Comparison of ENCODE assay signal across 2 cellular contexts in genomic region chr16:55283776-55284717, GRCh38.
A peak's percentile ranks its signal among the peaks of the same experiment; 100 is the strongest.
TF ChIP-seq lines count a peak whose summit lies in the region.

No MANE protein-coding gene starts in this region.

TF ChIP-seq in HepG2, 621 proteins besides CTCF, POLR2A, EP300 and RAD21 (continues in another document):
- TF ChIP-seq KDM5A (IDR thresholded peaks at IDR 0.05; ENCODE audit: borderline replicate concordance, low read length) (no peak), TAF15 (IDR thresholded peaks at IDR 0.05; ENCODE audit: low read depth, low read length, poor library complexity, severe bottlenecking) (no peak), SPEN (CRISPR knock-in tag; IDR thresholded peaks at IDR 0.05; ENCODE audit: low read depth) (no peak), ZNF282 (IDR thresholded peaks at IDR 0.05; ENCODE audit: partially characterized antibody) (no peak), ZHX2 (IDR thresholded peaks at IDR 0.05; ENCODE audit: low read depth) (no peak), ZHX2 (CRISPR knock-in tag; IDR thresholded peaks at IDR 0.05; ENCODE audit: borderline replicate concordance) (no peak), RNF2 (conservative IDR thresholded peaks at IDR 0.05; ENCODE audit: low read depth) (no peak)
- TF ChIP-seq, protein P1, sequence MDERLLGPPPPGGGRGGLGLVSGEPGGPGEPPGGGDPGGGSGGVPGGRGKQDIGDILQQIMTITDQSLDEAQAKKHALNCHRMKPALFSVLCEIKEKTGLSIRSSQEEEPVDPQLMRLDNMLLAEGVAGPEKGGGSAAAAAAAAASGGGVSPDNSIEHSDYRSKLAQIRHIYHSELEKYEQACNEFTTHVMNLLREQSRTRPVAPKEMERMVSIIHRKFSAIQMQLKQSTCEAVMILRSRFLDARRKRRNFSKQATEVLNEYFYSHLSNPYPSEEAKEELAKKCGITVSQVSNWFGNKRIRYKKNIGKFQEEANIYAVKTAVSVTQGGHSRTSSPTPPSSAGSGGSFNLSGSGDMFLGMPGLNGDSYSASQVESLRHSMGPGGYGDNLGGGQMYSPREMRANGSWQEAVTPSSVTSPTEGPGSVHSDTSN (CRISPR knock-in tag; IDR thresholded peaks at IDR 0.05) = no peak
- TF ChIP-seq, protein P2, sequence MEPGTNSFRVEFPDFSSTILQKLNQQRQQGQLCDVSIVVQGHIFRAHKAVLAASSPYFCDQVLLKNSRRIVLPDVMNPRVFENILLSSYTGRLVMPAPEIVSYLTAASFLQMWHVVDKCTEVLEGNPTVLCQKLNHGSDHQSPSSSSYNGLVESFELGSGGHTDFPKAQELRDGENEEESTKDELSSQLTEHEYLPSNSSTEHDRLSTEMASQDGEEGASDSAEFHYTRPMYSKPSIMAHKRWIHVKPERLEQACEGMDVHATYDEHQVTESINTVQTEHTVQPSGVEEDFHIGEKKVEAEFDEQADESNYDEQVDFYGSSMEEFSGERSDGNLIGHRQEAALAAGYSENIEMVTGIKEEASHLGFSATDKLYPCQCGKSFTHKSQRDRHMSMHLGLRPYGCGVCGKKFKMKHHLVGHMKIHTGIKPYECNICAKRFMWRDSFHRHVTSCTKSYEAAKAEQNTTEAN (CRISPR knock-in tag; conservative IDR thresholded peaks at IDR 0.05) = no peak
- TF ChIP-seq, protein P3, sequence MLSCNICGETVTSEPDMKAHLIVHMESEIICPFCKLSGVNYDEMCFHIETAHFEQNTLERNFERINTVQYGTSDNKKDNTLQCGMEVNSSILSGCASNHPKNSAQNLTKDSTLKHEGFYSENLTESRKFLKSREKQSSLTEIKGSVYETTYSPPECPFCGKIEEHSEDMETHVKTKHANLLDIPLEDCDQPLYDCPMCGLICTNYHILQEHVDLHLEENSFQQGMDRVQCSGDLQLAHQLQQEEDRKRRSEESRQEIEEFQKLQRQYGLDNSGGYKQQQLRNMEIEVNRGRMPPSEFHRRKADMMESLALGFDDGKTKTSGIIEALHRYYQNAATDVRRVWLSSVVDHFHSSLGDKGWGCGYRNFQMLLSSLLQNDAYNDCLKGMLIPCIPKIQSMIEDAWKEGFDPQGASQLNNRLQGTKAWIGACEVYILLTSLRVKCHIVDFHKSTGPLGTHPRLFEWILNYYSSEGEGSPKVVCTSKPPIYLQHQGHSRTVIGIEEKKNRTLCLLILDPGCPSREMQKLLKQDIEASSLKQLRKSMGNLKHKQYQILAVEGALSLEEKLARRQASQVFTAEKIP (CRISPR knock-in tag; IDR thresholded peaks at IDR 0.05; ENCODE audit: borderline replicate concordance) = no peak
- TF ChIP-seq, protein P4, sequence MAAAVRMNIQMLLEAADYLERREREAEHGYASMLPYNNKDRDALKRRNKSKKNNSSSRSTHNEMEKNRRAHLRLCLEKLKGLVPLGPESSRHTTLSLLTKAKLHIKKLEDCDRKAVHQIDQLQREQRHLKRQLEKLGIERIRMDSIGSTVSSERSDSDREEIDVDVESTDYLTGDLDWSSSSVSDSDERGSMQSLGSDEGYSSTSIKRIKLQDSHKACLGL (CRISPR knock-in tag; IDR thresholded peaks at IDR 0.05) = no peak

TF ChIP-seq in SK-N-SH, 30 proteins besides CTCF, POLR2A, EP300 and RAD21:
- no peak for TF ChIP-seq TAF1 (IDR thresholded peaks at IDR 0.05; ENCODE audit: borderline replicate concordance, low read depth, low read length)
- TF ChIP-seq, protein P5, sequence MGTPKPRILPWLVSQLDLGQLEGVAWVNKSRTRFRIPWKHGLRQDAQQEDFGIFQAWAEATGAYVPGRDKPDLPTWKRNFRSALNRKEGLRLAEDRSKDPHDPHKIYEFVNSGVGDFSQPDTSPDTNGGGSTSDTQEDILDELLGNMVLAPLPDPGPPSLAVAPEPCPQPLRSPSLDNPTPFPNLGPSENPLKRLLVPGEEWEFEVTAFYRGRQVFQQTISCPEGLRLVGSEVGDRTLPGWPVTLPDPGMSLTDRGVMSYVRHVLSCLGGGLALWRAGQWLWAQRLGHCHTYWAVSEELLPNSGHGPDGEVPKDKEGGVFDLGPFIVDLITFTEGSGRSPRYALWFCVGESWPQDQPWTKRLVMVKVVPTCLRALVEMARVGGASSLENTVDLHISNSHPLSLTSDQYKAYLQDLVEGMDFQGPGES (IDR thresholded peaks at IDR 0.05; ENCODE audit: low read depth, low read length) = no peak
- peak; percentile 42 for TF ChIP-seq TCF12 (IDR thresholded peaks at IDR 0.05)
- TF ChIP-seq FOXJ3 (CRISPR knock-in tag; IDR thresholded peaks at IDR 0.05) = peak; percentile 74
- peak; percentile 79 for TF ChIP-seq RCOR1 (IDR thresholded peaks at IDR 0.05; ENCODE audit: low read length)
- no peak for TF ChIP-seq YY1 (IDR thresholded peaks at IDR 0.05; ENCODE audit: low read depth)
- TF ChIP-seq GATA2 (CRISPR knock-in tag; IDR thresholded peaks at IDR 0.05) = peak; percentile 83
- TF ChIP-seq FOSL2 (IDR thresholded peaks at IDR 0.05; ENCODE audit: borderline replicate concordance, low read depth) = no peak
- TF ChIP-seq, protein P6, sequence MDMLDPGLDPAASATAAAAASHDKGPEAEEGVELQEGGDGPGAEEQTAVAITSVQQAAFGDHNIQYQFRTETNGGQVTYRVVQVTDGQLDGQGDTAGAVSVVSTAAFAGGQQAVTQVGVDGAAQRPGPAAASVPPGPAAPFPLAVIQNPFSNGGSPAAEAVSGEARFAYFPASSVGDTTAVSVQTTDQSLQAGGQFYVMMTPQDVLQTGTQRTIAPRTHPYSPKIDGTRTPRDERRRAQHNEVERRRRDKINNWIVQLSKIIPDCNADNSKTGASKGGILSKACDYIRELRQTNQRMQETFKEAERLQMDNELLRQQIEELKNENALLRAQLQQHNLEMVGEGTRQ (IDR thresholded peaks at IDR 0.05; ENCODE audit: borderline replicate concordance, low read depth, low read length) = no peak
- TF ChIP-seq GABPA (IDR thresholded peaks at IDR 0.05; ENCODE audit: low read depth) = no peak
- TF ChIP-seq FOXM1 (IDR thresholded peaks at IDR 0.05; ENCODE audit: low read depth) = no peak
- no peak for TF ChIP-seq JUND (IDR thresholded peaks at IDR 0.05)
- TF ChIP-seq CHD2 (IDR thresholded peaks at IDR 0.05; ENCODE audit: low read length, partially characterized antibody) = peak; percentile 48
- TF ChIP-seq MEF2A (IDR thresholded peaks at IDR 0.05; ENCODE audit: borderline replicate concordance, low read depth) = no peak
- TF ChIP-seq RXRA (IDR thresholded peaks at IDR 0.05; ENCODE audit: borderline replicate concordance, low read depth) = no peak
- TF ChIP-seq ZBTB33 (IDR thresholded peaks at IDR 0.05; ENCODE audit: borderline replicate concordance, low read depth) = no peak
- no peak for TF ChIP-seq NRF1 (IDR thresholded peaks at IDR 0.05; ENCODE audit: low read depth, low read length)
TF ChIP-seq in SK-N-SH: peak in this region for 5.
